ENCODE assay signal across 8 cellular contexts in genomic region chr12:57456145-57456700, GRCh38. TPM values are rescaled to one million over a fixed set of nuclear protein-coding genes. Genes with fewer than 3 reads are reported as not detected.
DNase-seq lines count a peak whose midpoint lies in the region; ATAC-seq and TF ChIP-seq lines count a peak whose summit lies in the region.

No MANE protein-coding gene starts in this region.

- no peak for ATAC-seq in lower lobe of right lung
- ATAC-seq in HG03342 (IDR thresholded peaks at IDR 0.05; ENCODE audit: unreplicated experiment) = no peak
- ATAC-seq in HG03460 (IDR thresholded peaks at IDR 0.05; ENCODE audit: unreplicated experiment) = no peak

- no peaks in the 10 kb centered on the region for H3K9me3 Mint-ChIP-seq in brain

- intact Hi-C loops in lower lobe of right lung (cut with DNase I) = no loop called here

- H3K4me1 ChIP-seq in lower lobe of right lung = peaks cover 21% of the 10 kb centered on the region

- no peaks in the 10 kb centered on the region for H3K9me3 ChIP-seq in lower lobe of right lung

- H3K36me3 Mint-ChIP-seq in brain = no peaks in the 10 kb centered on the region

- no peak overlapping the region for H3K27ac ChIP-seq in lower lobe of right lung

- peaks cover 48% of the 10 kb centered on the region for H3K27me3 Mint-ChIP-seq in brain

- H3K4me3 ChIP-seq in lower lobe of right lung = no peak overlapping the region

- H3K27me3 ChIP-seq in lower lobe of right lung (ENCODE audit: low read depth) = peaks cover 5% of the 10 kb centered on the region

- TF ChIP-seq CTCF in brain (conservative IDR thresholded peaks at IDR 0.05) = peak; percentile 48 to 72
- TF ChIP-seq CTCF in lower lobe of right lung (IDR thresholded peaks at IDR 0.05) = peak; percentile 45

- H3K4me3 Mint-ChIP-seq in brain = peak overlapping the region in 4 of 5 experiments; percentile 57 to 84 (median 70)

- no peaks in the 10 kb centered on the region for H3K36me3 ChIP-seq in lower lobe of right lung

- peaks cover 80% of the 10 kb centered on the region for H3K4me1 Mint-ChIP-seq in brain

- DNase-seq in activated T-cell treated with anti-CD3 and anti-CD28 coated beads, Interleukin-2, amount 50 U/mL, for 1 hour = peak; percentile 53
- DNase-seq in activated T-cell treated with anti-CD3 and anti-CD28 coated beads for 4 hours = no peak
- peak; percentile 48 for DNase-seq in HK-2 (ENCODE audit: unreplicated experiment)
- DNase-seq in RKO (ENCODE audit: low spot score) = peak; percentile 47
- DNase-seq in lower lobe of right lung = no peak

- H3K27ac Mint-ChIP-seq in brain = peak overlapping the region in 4 of 5 experiments; percentile 45 to 67 (median 59)

RNA-seq across cellular contexts. Expression of gene INHBE, which starts 1.1 kb away (rescaled TPM):
- 10.8 TPM for polyA plus RNA-seq in brain (ENCODE audit: insufficient read depth, low read depth, low replicate concordance)
- not detected for total RNA-seq in lower lobe of right lung

RNA-seq across cellular contexts. Expression of gene GLI1, which starts 3.4 kb away (rescaled TPM):
- 0.36 TPM for polyA plus RNA-seq in brain (ENCODE audit: insufficient read depth, low read depth, low replicate concordance)
- total RNA-seq in lower lobe of right lung = 0.21 TPM

RNA-seq across cellular contexts. Expression of gene INHBC, which starts 21.6 kb away (rescaled TPM):
- polyA plus RNA-seq in brain (ENCODE audit: insufficient read depth, low read depth, low replicate concordance) = not detected
- total RNA-seq in lower lobe of right lung = not detected

RNA-seq across cellular contexts. Expression of gene ARHGAP9, which starts 23.4 kb away (rescaled TPM):
- 7.6 TPM for polyA plus RNA-seq in brain (ENCODE audit: insufficient read depth, low read depth, low replicate concordance)
- 54.2 TPM for total RNA-seq in lower lobe of right lung

RNA-seq across cellular contexts. Expression of gene R3HDM2, which starts 25.4 kb away (rescaled TPM):
- polyA plus RNA-seq in brain (ENCODE audit: insufficient read depth, low read depth, low replicate concordance) = 49.8 TPM
- 79.3 TPM for total RNA-seq in lower lobe of right lung

Comparison
In these comparisons a context has a peak if more than half of its experiments do, and no peak if none do; other contexts are left out.
1. DNase-seq: peak in activated T-cell treated with anti-CD3 and anti-CD28 coated beads, Interleukin-2, amount 50 U/mL, for 1 hour (single experiment), HK-2 (single experiment) and RKO (single experiment); none in activated T-cell treated with anti-CD3 and anti-CD28 coated beads for 4 hours (single experiment) and lower lobe of right lung (single experiment).